In genomic region chr19:35030257-35031071, GRCh38 we compare ENCODE assay signal across 8 cellular contexts. TPM values are rescaled to one million over a fixed set of nuclear protein-coding genes. Genes with fewer than 3 reads are reported as not detected.
A peak's percentile ranks its signal among the peaks of the same experiment; 100 is the strongest.
DNase-seq lines count a peak whose midpoint lies in the region; ATAC-seq, FAIRE-seq and TF ChIP-seq lines count a peak whose summit lies in the region.

Gene SCN1B, plus strand, starts transcription at chr19:35030470. Its CDS starts 351 bp downstream, at chr19:35030821.

- TF ChIP-seq EP300 in HepG2 (IDR thresholded peaks at IDR 0.05; ENCODE audit: low read depth in 2 of 2, low read length in 2 of 2) (no peak), HepG2 (CRISPR knock-in tag; IDR thresholded peaks at IDR 0.05; ENCODE audit: borderline replicate concordance) (no peak)

- H3K4me1 Mint-ChIP-seq in Calu3 (ENCODE audit: low read depth, unreplicated experiment): peaks cover 10% of the 10 kb centered on the region
- peaks cover 6% of the 10 kb centered on the region for H3K4me1 Mint-ChIP-seq in activated CD4-positive, alpha-beta T cell treated with anti-CD3 and anti-CD28 coated beads, Interleukin-2, amount 10 ng/mL, durations not matched to agents 24 days and 14 days

- no peaks in the 10 kb centered on the region for H4K20me1 ChIP-seq in HepG2 (ENCODE audit: insufficient read depth, low read length)

- peak; percentile 13; the same call in 1 of the 2 replicates for TF ChIP-seq RAD21 in HepG2 (CRISPR knock-in tag; IDR thresholded peaks at IDR 0.05)

- FAIRE-seq in HepG2 (lab: Jason Lieb, UNC): no peak

- 0% methylated on average over 2 of the region's 118 CpGs for WGBS in HepG2 (ENCODE audit: low lambda C conversion rate)

- BruUV-seq in Calu3 (replicated peaks; lab: Mats Ljungman, UMichigan) (no TSS peak), HepG2 (replicated peaks; lab: Mats Ljungman, UMichigan) (no TSS peak)

- H3K27ac ChIP-seq in colonic mucosa (no peak within 1 kb of the TSS), HepG2 (ENCODE audit: extremely low read length, insufficient read depth, low read length) (no peak within 1 kb of the TSS)

- H3K9ac ChIP-seq in colonic mucosa (ENCODE audit: low read depth in 2 of 2, low read length in 2 of 2) (peak within 1 kb of the TSS in 1 of 2 donors; percentile 35), HepG2 (ENCODE audit: insufficient read depth, low read depth, low read length) (peak within 1 kb of the TSS; percentile 65)

- H3K4me1 ChIP-seq in colonic mucosa (no peaks in the 10 kb centered on the region), HepG2 (ENCODE audit: insufficient read depth, low read length) (peaks cover 38% of the 10 kb centered on the region)

- CTCF ChIA-PET in Calu3 (lab: Charles Lee): no interaction called here
- CTCF ChIA-PET in HepG2 (lab: Yijun Ruan, JAX; ENCODE audit: low intra/inter-chr PET ratio, low total read pairs): interaction anchor here (0.9 kb wide), 1 partner anchor 58 kb away, joined by 3 read pairs; no protein-coding TSS in a partner anchor

- peaks cover 32% of the 10 kb centered on the region for H3K36me3 Mint-ChIP-seq in Calu3 (ENCODE audit: insufficient read depth, unreplicated experiment)
- peaks cover 23% of the 10 kb centered on the region for H3K36me3 Mint-ChIP-seq in activated CD4-positive, alpha-beta T cell treated with anti-CD3 and anti-CD28 coated beads, Interleukin-2, amount 10 ng/mL, durations not matched to agents 24 days and 14 days (ENCODE audit: low read depth)

- peak within 1 kb of the TSS; percentile 93 for H3K4me2 ChIP-seq in HepG2 (ENCODE audit: low read depth, low read length)

- in situ Hi-C loops in HepG2 (cut with HindIII; ENCODE audit: extremely low pct_ligation_motif_present, low pct_unique_long_range_greater_than_20kb): no loop called here

- TF ChIP-seq CTCF in Calu3 (IDR thresholded peaks at IDR 0.05; ENCODE audit: unreplicated experiment) (no peak), colonic mucosa (IDR thresholded peaks at IDR 0.05) (no peak), HepG2 (CRISPR knock-in tag; IDR thresholded peaks at IDR 0.05) (no peak)

- H3K36me3 ChIP-seq in colonic mucosa (no peaks in the 10 kb centered on the region), HepG2 (replicated peaks in 1 of 2; ENCODE audit: control insufficient read depth in 1 of 2, insufficient read depth in 2 of 2, low read length in 2 of 2) (peaks cover 5 to 36% of the 10 kb centered on the region in 2 experiments)

- no peaks in the 10 kb centered on the region for H3K9me3 ChIP-seq in colonic mucosa
- no peaks in the 10 kb centered on the region for H3K9me3 ChIP-seq in HepG2 (ENCODE audit: low read length)

- no peaks in the 10 kb centered on the region for H3K9me3 Mint-ChIP-seq in Calu3 (ENCODE audit: low read depth, unreplicated experiment)
- H3K9me3 Mint-ChIP-seq in activated CD4-positive, alpha-beta T cell treated with anti-CD3 and anti-CD28 coated beads, Interleukin-2, amount 10 ng/mL, durations not matched to agents 24 days and 14 days: no peaks in the 10 kb centered on the region

- peaks cover 24% of the 10 kb centered on the region for H3K27me3 ChIP-seq in colonic mucosa
- peaks cover 0 to 4% of the 10 kb centered on the region in 2 experiments; a peak in 1 of 5 replicates for H3K27me3 ChIP-seq in HepG2 (ENCODE audit: control insufficient read depth in 1 of 2, insufficient read depth in 2 of 2, low read length in 2 of 2)

- peaks cover 42% of the 10 kb centered on the region for H3K27me3 Mint-ChIP-seq in Calu3 (ENCODE audit: unreplicated experiment)
- peaks cover 25% of the 10 kb centered on the region for H3K27me3 Mint-ChIP-seq in activated CD4-positive, alpha-beta T cell treated with anti-CD3 and anti-CD28 coated beads, Interleukin-2, amount 10 ng/mL, durations not matched to agents 24 days and 14 days

- intact Hi-C loops in Calu3 (cut with micrococcal nuclease; ENCODE audit: unreplicated experiment) (no loop called here), colonic mucosa (cut with DNase I) (no loop called here), HepG2 (cut with micrococcal nuclease; ENCODE audit: unreplicated experiment) (no loop called here)
- intact Hi-C loops in activated CD4-positive, alpha-beta T cell treated with anti-CD3 and anti-CD28 coated beads, Interleukin-2, amount 10 ng/mL, durations not matched to agents 24 days and 14 days (cut with micrococcal nuclease): no loop called here

- ATAC-seq in HepG2: peak; percentile 72
- no peak for ATAC-seq in GM18517 (IDR thresholded peaks at IDR 0.05; ENCODE audit: unreplicated experiment)

- peak within 1 kb of the TSS; percentile 19 for H3K4me3 ChIP-seq in colonic mucosa
- peak within 1 kb of the TSS; percentile 55 to 77 (median 68); a peak in 5 of 6 replicates for H3K4me3 ChIP-seq in HepG2 (replicated peaks in 1 of 3; ENCODE audit: insufficient read depth in 1 of 3, low read depth in 2 of 3, low read length in 3 of 3)

- peak; percentile 85 for DNase-seq in Calu3
- DNase-seq in LHCN-M2 (ENCODE audit: low read depth): peak; percentile 53
- peak; percentile 85 for DNase-seq in activated CD4-positive, alpha-beta T cell treated with anti-CD3 and anti-CD28 coated beads, Interleukin-2, amount 10 ng/mL, durations not matched to agents 24 days and 14 days
- no peak for DNase-seq in colonic mucosa
- peak; percentile 31 for DNase-seq in HepG2 (ENCODE audit: low spot score)
- DNase-seq in stimulated activated CD4-positive, alpha-beta T cell treated with anti-CD3 and anti-CD28 coated beads, Interleukin-4, amount 100 ng/mL, for 4 hours: peak; percentile 65 to 72
- no peak for DNase-seq in NCI-H774 (lab: John Stamatoyannopoulos, UW)

- peak within 1 kb of the TSS; percentile 9 for H3K4me3 Mint-ChIP-seq in Calu3 (ENCODE audit: low read depth, unreplicated experiment)
- peak within 1 kb of the TSS; percentile 72 for H3K4me3 Mint-ChIP-seq in activated CD4-positive, alpha-beta T cell treated with anti-CD3 and anti-CD28 coated beads, Interleukin-2, amount 10 ng/mL, durations not matched to agents 24 days and 14 days

- POLR2A ChIA-PET in HepG2 (lab: Yijun Ruan, JAX): interaction anchor here (0.7 to 1.7 kb wide), 3 partner anchors 12 to 104 kb away, joined by 3 to 8 read pairs (median 3); partner anchors contain the start of genes HPN and ZNF30

- no peaks in the 10 kb centered on the region for H3K79me2 ChIP-seq in HepG2 (ENCODE audit: insufficient read depth, low read length)

- H3K27ac Mint-ChIP-seq in Calu3 (ENCODE audit: unreplicated experiment): no peak within 1 kb of the TSS
- no peak within 1 kb of the TSS for H3K27ac Mint-ChIP-seq in activated CD4-positive, alpha-beta T cell treated with anti-CD3 and anti-CD28 coated beads, Interleukin-2, amount 10 ng/mL, durations not matched to agents 24 days and 14 days

- TF ChIP-seq POLR2A in HepG2 (IDR thresholded peaks at IDR 0.05; ENCODE audit: insufficient read depth in 1 of 2, low read depth in 2 of 2, low read length in 2 of 2): no peak; a peak in 1 of 4 replicates

- H2AFZ ChIP-seq in HepG2 (ENCODE audit: low read length): no peak within 1 kb of the TSS

TF ChIP-seq in HepG2, 621 proteins besides CTCF, POLR2A, EP300 and RAD21 (continues in another document):
- TF ChIP-seq ZNF260 (CRISPR knock-in tag; IDR thresholded peaks at IDR 0.05; ENCODE audit: borderline replicate concordance, low read depth) (no peak), UBTF (CRISPR knock-in tag; IDR thresholded peaks at IDR 0.05) (peak; percentile 50), ZNF605 (CRISPR knock-in tag; IDR thresholded peaks at IDR 0.05) (0 out of 2 replicates have a peak, but pooled peaks have one; percentile 37), SMYD3 (CRISPR knock-in tag; IDR thresholded peaks at IDR 0.05) (no peak)

RNA-seq across cellular contexts. Expression of gene SCN1B, which starts in this region (rescaled TPM):
- total RNA-seq in Calu3 (2022) (1.4 and 2.1 TPM in 2 replicates), LHCN-M2 (2014; rRNA removed) (1.4 and 2.3 TPM in 2 replicates), colonic mucosa (1 to 10 TPM; 1.8 to 2.1 TPM), HepG2 (2016; rRNA removed; fragmentation: Illumina TruSeq; extraction: Trizol) (1.5 and 2.7 TPM in 2 replicates)
- polyA plus RNA-seq in LHCN-M2 (2012): 3.5 TPM
- total RNA-seq in activated CD4-positive, alpha-beta T cell treated with anti-CD3 and anti-CD28 coated beads, Interleukin-2, amount 10 ng/mL, durations not matched to agents 24 days and 14 days: 0.78 and 0.96 TPM in 2 replicates
- 4.5 and 6.0 TPM in 2 replicates for total RNA-seq in HepG2 (2016; cell fraction: cytosol; rRNA removed; fragmentation: Illumina TruSeq; extraction: Trizol; ENCODE audit: low read depth)
- 1.1 and 2.5 TPM in 2 replicates for total RNA-seq in HepG2 (2016; cell fraction: insoluble cytoplasmic fraction; rRNA removed; fragmentation: Illumina TruSeq; extraction: Trizol)
- 6.4 and 8.1 TPM in 2 replicates for total RNA-seq in HepG2 (2016; cell fraction: membrane; rRNA removed; fragmentation: Illumina TruSeq; extraction: Trizol)
- total RNA-seq in HepG2 (2016; cell fraction: nucleus; rRNA removed; fragmentation: Illumina TruSeq; extraction: Trizol): 1.5 and 2.0 TPM in 2 replicates
- 20.1 and 24.5 TPM in 2 replicates for polyA plus RNA-seq in HepG2 (2011; rRNA removed)
- polyA plus RNA-seq in HepG2 (2011; cell fraction: cytosol; rRNA removed): 14.0 and 14.1 TPM in 2 replicates
- 42.7 and 48.8 TPM in 2 replicates for polyA plus RNA-seq in HepG2 (2011; cell fraction: nucleus; rRNA removed)
- 5.5 and 5.6 TPM in 2 replicates for polyA plus RNA-seq in HepG2 (2012)
- 8.2 and 8.5 TPM in 2 replicates for polyA plus RNA-seq in HepG2 (2016; cell fraction: cytosol; fragmentation: Illumina TruSeq; extraction: Trizol; ENCODE audit: low read depth)
- polyA plus RNA-seq in HepG2 (2016; cell fraction: insoluble cytoplasmic fraction; fragmentation: Illumina TruSeq; extraction: Trizol; ENCODE audit: low read depth): 1.9 and 2.0 TPM in 2 replicates
- polyA plus RNA-seq in HepG2 (2016; cell fraction: membrane; fragmentation: Illumina TruSeq; extraction: Trizol; ENCODE audit: low read depth): 8.0 and 8.2 TPM in 2 replicates
- polyA plus RNA-seq in HepG2 (2016; cell fraction: nucleus; fragmentation: Illumina TruSeq; extraction: Trizol; ENCODE audit: insufficient read depth, low read depth): 6.6 and 6.8 TPM in 2 replicates
- 0.89 and 10.7 TPM in 2 replicates for polyA minus RNA-seq in HepG2 (2011; rRNA and poly(A)+ RNA removed; ENCODE audit: low replicate concordance)
- 4.2 TPM in 2 replicates for polyA minus RNA-seq in HepG2 (2011; cell fraction: cytosol; rRNA and poly(A)+ RNA removed)
- 10.8 and 11.2 TPM in 2 replicates for polyA minus RNA-seq in HepG2 (2011; cell fraction: nucleus; rRNA and poly(A)+ RNA removed)

Comparison
In these comparisons a context has a peak if more than half of its experiments do, and no peak if none do; other contexts are left out.
1. Peak in DNase-seq in activated CD4-positive, alpha-beta T cell treated with anti-CD3 and anti-CD28 coated beads, Interleukin-2, amount 10 ng/mL, durations not matched to agents 24 days and 14 days; RNA of the gene not detected or under 1 TPM.
2. DNase-seq: peak in Calu3 (single experiment), LHCN-M2 (single experiment), HepG2 (single experiment) and stimulated activated CD4-positive, alpha-beta T cell treated with anti-CD3 and anti-CD28 coated beads, Interleukin-4, amount 100 ng/mL, for 4 hours (2 of 2); none in colonic mucosa (single experiment) and NCI-H774 (single experiment).